In the genomic region with DNA sequence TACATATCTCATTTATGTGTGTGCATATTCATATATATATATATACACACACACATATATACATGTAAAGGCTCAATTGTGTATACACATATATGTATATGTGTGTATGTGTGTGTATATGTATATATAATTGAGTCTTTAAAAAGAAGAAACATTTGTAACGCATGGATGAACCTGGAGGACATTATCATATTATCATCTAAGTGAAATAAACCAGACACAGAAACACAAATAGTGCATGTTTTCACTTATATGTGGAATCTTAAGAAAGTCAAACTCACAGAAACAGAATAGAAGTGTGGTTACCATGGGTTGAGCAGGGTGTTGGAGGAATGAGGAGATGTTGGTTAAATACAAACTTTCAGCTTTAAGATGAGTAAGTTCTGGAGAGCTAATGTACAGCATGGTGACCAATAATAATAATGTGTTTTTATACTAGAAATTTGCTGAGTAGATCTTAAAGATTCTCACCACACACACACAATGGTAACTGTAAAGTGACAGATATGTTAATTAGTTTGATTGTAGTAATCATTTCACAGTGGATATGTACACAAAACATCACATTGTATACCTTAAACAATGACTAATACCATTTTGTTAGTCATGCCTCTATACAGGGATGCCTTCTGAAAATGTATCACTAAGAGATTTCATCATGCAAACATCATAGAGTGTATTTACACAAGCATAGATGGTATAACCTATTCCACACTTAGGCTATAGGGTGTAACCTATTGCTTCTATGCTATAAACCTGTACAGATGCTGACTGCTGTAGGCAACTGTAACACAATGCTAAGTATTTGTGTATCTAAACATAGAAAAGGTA, we compare ENCODE assay signal across 1 cellular context.
TF ChIP-seq lines count a peak whose summit lies in the region.

No MANE protein-coding gene starts in this region.

TF ChIP-seq in HCT116, 20 proteins besides CTCF, POLR2A, EP300 and RAD21 (continued from another document):
- TF ChIP-seq ZBTB33 (IDR thresholded peaks at IDR 0.05; ENCODE audit: extremely low read depth, insufficient replicate concordance, low read length) (no peak), REST (IDR thresholded peaks at IDR 0.05; ENCODE audit: low read depth) (no peak), ATF3 (IDR thresholded peaks at IDR 0.05) (no peak), POLR2AphosphoS5 (IDR thresholded peaks at IDR 0.05; ENCODE audit: low read depth, low read length) (no peak), ELF1 (IDR thresholded peaks at IDR 0.05; ENCODE audit: borderline replicate concordance, low read depth) (no peak), TCF7L2 (IDR thresholded peaks at IDR 0.05; ENCODE audit: borderline replicate concordance, extremely low read depth, insufficient read depth, insufficient read length) (no peak), CEBPB (IDR thresholded peaks at IDR 0.05; ENCODE audit: low read depth) (no peak)
